Comparison of ENCODE assay signal across 18 cellular contexts in the genomic region with DNA sequence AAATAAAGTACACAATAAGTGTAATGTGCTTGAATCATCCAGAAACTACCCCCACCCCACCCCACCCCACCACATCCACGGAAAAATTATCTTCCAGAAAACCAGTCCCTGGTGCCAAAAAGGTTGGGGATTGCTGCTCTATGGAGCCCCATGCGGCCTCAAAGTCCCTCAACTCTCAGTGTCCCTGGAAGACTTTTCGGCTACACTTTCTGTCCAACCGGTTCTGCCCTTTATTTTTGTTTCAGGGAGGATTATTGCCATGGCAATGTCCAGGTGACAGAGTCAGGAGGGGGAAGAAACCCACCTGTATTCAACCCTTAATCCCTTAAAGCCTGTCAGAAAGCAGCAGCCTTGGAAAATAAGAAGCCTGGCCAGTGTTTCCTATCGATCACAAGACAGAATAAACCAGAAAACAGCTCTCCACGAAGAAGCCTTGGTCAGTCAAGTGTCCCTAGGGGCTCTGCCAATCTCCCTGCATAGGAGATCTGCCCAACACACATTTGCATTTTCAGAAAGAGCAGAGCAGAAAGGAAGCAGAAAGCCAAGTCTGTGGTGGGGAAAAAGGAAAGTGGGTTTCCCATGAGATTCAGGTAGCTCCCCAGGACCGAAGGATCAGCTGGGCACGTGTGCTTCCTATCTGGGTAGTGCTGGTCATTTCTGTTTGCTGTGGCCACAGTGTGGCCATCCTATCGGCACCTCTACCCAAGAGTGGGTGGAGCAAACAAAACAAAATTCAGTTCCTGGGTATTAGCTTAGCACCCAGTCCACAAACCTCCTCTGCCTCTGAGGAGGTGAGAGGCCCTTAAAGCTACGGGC.
DNase-seq lines count a peak whose midpoint lies in the region; ATAC-seq and TF ChIP-seq lines count a peak whose summit lies in the region.
"Had no signal": no experiment of that assay in that cellular context is flagged by ENCODE, and none has a peak within 500 bp of the region (broad histone marks: within the 10 kb centered on the region; RNA-seq: fewer than 3 reads in every experiment).

No MANE protein-coding gene starts in this region.

- peak overlapping the region; percentile 29 for H3K27ac ChIP-seq in mammary epithelial cell (ENCODE audit: insufficient read depth, low read depth, low read length)
- H3K27ac ChIP-seq: C4-2B had no signal

- no peak overlapping the region for H3K4me2 ChIP-seq in mammary epithelial cell (ENCODE audit: insufficient read depth, low read depth, low read length)

- ATAC-seq in GM18909 (IDR thresholded peaks at IDR 0.05; ENCODE audit: poor library complexity, unreplicated experiment), result peak; percentile 49
- ATAC-seq in HG03064 (IDR thresholded peaks at IDR 0.05; ENCODE audit: low read depth, unreplicated experiment), result peak; percentile 40
- ATAC-seq in GM19035 (IDR thresholded peaks at IDR 0.05; ENCODE audit: unreplicated experiment), result no peak
- ATAC-seq: activated T-cell treated with anti-CD3 and anti-CD28 coated beads, Interleukin-2, amount 50 U/mL, for 4 hours; natural killer cell treated with Interleukin-12 subunit alpha and Interleukin-12 subunit beta and Interleukin-15 and Interleukin-18, amount 100 ng/mL, for 72 hours; sciatic nerve had no signal

- no peak for TF ChIP-seq CTCF in mammary epithelial cell (conservative IDR thresholded peaks at IDR 0.05 in 1 of 2, IDR thresholded peaks at IDR 0.05 in 1 of 2; ENCODE audit: extremely low read depth in 1 of 2, insufficient read depth in 1 of 2, low read depth in 1 of 2, low read length in 2 of 2)

- peaks cover 44% of the 10 kb centered on the region for H3K4me1 ChIP-seq in mammary epithelial cell (ENCODE audit: insufficient read depth, low read length)

- no peak overlapping the region for H3K4me3 ChIP-seq in mammary epithelial cell (replicated peaks in 1 of 3; ENCODE audit: insufficient read depth in 1 of 3, low read depth in 2 of 3, low read length in 3 of 3)

- no peaks in the 10 kb centered on the region for H3K36me3 ChIP-seq in mammary epithelial cell (ENCODE audit: insufficient read depth, low read length)

- 96% methylated on average over 9 of the region's 10 CpGs for WGBS in mammary epithelial cell (ENCODE audit: low coverage, missing lambda C conversion rate)

- no peaks in the 10 kb centered on the region for H3K27me3 ChIP-seq in mammary epithelial cell (ENCODE audit: insufficient read depth, low read length)

- no TSS peak for BruUV-seq in mammary epithelial cell (replicated peaks; lab: Mats Ljungman, UMichigan)

- in situ Hi-C loops in mammary epithelial cell (cut with MboI; ENCODE audit: low sequenced_read_pairs in 2 of 2), result loop anchor here in 1 of 2 donors (5.0 kb wide), 1 partner anchor 101 kb away; no protein-coding TSS in a partner anchor

- peaks cover 96% of the 10 kb centered on the region for H3K79me2 ChIP-seq in mammary epithelial cell (ENCODE audit: insufficient read depth, low read length)

- DNase-seq in mammary epithelial cell, result no peak
- DNase-seq in posterior vena cava (ENCODE audit: low spot score), result peak; percentile 7
- DNase-seq in NCI-H2029 treated with DMSO at 0.1 percent for 48 hours (lab: John Stamatoyannopoulos, UW), result no peak
- DNase-seq in ureter (ENCODE audit: low spot score), result no peak
- no peak for DNase-seq in EL
- DNase-seq: activated B cell treated with CpG ODN at 0.5 μM for 24 hours; activated T-cell treated with anti-CD3 and anti-CD28 coated beads, Interleukin-2, amount 50 U/mL, for 4 hours; aorta; effector CD8-positive, alpha-beta T cell; H7; kidney glomerular epithelial cell; NK-92 treated with Interleukin-12 subunit alpha and Interleukin-12 subunit beta, amount 100 ng/mL, for 24 hours had no signal

- no peaks in the 10 kb centered on the region for H4K20me1 ChIP-seq in mammary epithelial cell (ENCODE audit: insufficient read depth, low read length)

- H2AFZ ChIP-seq in mammary epithelial cell (ENCODE audit: low read depth, low read length), result no peak overlapping the region

- dilution Hi-C loops in mammary epithelial cell (cut with HindIII; ENCODE audit: low sequenced_read_pairs), result no loop called here

- CTCF ChIA-PET in mammary epithelial cell (lab: Charles Lee; ENCODE audit: low non-redundant PET), result no interaction called here

- H3K9me3 ChIP-seq in mammary epithelial cell (replicated peaks; ENCODE audit: insufficient read depth, low read length), result no peaks in the 10 kb centered on the region

- intact Hi-C loops in mammary epithelial cell (cut with micrococcal nuclease) (no loop called here), posterior vena cava (cut with DNase I) (loop anchor here in 1 of 2 donors (10.0 kb wide), 1 partner anchor 59 kb away; no protein-coding TSS in a partner anchor)

- H3K9ac ChIP-seq in mammary epithelial cell (ENCODE audit: insufficient read depth, low read length), result no peak overlapping the region
